Comparison of ENCODE assay signal across 8 cellular contexts in the genomic region with DNA sequence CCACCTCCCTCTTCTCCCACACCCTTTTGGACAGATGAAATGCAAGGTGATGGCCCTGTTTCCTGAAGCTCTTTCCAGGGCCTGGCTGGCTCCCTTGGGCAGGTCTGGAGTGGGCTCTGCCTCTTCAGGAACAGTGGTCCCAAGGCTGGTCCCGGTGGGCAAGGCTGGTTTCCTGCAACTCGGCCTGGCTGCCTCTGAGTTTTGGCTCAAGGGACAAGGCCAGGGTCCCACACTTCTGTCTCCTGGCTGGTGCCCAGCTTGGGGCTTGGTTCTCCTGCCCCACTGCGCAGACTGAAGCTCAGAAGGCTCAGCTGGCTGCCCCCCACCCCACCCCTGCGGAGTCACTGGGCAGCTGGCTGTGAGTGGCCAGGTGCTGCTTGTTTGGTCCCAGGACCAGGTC. TPM values are rescaled to one million over a fixed set of nuclear protein-coding genes. Genes with fewer than 3 reads are reported as not detected.
DNase-seq lines count a peak whose midpoint lies in the region; ATAC-seq and TF ChIP-seq lines count a peak whose summit lies in the region.

No MANE protein-coding gene starts in this region.

- H3K9ac ChIP-seq in ES-I3 (ENCODE audit: low read depth, low read length) (peak overlapping the region; percentile 92; the same call in 1 of the 2 replicates), fibroblast of lung (ENCODE audit: insufficient read depth, low read length) (peak overlapping the region; percentile 39)

- H3K4me1 ChIP-seq in ES-I3 (ENCODE audit: insufficient read depth, low read length): peaks cover 27% of the 10 kb centered on the region
- H3K4me1 ChIP-seq in fibroblast of lung (ENCODE audit: control insufficient read depth, extremely low read depth, insufficient read depth, low read length): peaks cover 18% of the 10 kb centered on the region

- peaks cover 40% of the 10 kb centered on the region for H3K79me2 ChIP-seq in fibroblast of lung (ENCODE audit: control insufficient read depth, insufficient read depth, low read length)

- H4K20me1 ChIP-seq in fibroblast of lung (ENCODE audit: control insufficient read depth, extremely low read depth, insufficient read depth, low read length): no peaks in the 10 kb centered on the region

- peak overlapping the region; percentile 91 for H3K4me2 ChIP-seq in fibroblast of lung (ENCODE audit: extremely low read depth, insufficient read depth, low read length)

- H3K9me3 ChIP-seq in ES-I3 (ENCODE audit: control insufficient read depth, insufficient read depth, low read length) (peaks cover 3% of the 10 kb centered on the region; the same call in 1 of the 2 replicates), fibroblast of lung (ENCODE audit: control insufficient read depth, insufficient read depth, low read depth, low read length) (no peaks in the 10 kb centered on the region)

- H3K36me3 ChIP-seq in ES-I3 (ENCODE audit: insufficient read depth, low read length) (peaks cover 8% of the 10 kb centered on the region), fibroblast of lung (ENCODE audit: control insufficient read depth, insufficient read depth, low read length) (peaks cover 9% of the 10 kb centered on the region)

- peaks cover 13% of the 10 kb centered on the region for H3K4me1 Mint-ChIP-seq in progenitor cell of endocrine pancreas (ENCODE audit: low read depth)

- TF ChIP-seq POLR2A in Raji (IDR thresholded peaks at IDR 0.05; ENCODE audit: insufficient read depth, low read depth, low read length): 0 out of 2 replicates have a peak, but pooled peaks have one; percentile 5

- no peaks in the 10 kb centered on the region for H3K9me3 Mint-ChIP-seq in progenitor cell of endocrine pancreas (ENCODE audit: low read depth)

- ATAC-seq in HG03565 (IDR thresholded peaks at IDR 0.05; ENCODE audit: unreplicated experiment): no peak
- no peak for ATAC-seq in HG03442 (IDR thresholded peaks at IDR 0.05; ENCODE audit: unreplicated experiment)
- ATAC-seq in HG02840 (IDR thresholded peaks at IDR 0.05; ENCODE audit: low FRiP score, unreplicated experiment): no peak
- no peak for ATAC-seq in GM21786 (IDR thresholded peaks at IDR 0.05; ENCODE audit: unreplicated experiment)

- peak overlapping the region; percentile 57 to 82 (median 68) for H3K4me3 ChIP-seq in fibroblast of lung (replicated peaks in 1 of 4; ENCODE audit: control extremely low read depth in 1 of 4, insufficient read depth in 1 of 4, low read depth in 3 of 4, low read length in 4 of 4)

- H2AFZ ChIP-seq in fibroblast of lung (ENCODE audit: low read length): no peak overlapping the region

- no peaks in the 10 kb centered on the region for H3K27me3 ChIP-seq in fibroblast of lung (ENCODE audit: control insufficient read depth, insufficient read depth, low read length)

- peak overlapping the region; percentile 6 for H3K27ac ChIP-seq in fibroblast of lung (ENCODE audit: insufficient read depth, low read length)

- H3K27me3 Mint-ChIP-seq in progenitor cell of endocrine pancreas: peaks cover 9% of the 10 kb centered on the region

- DNase-seq in fibroblast of lung (ENCODE audit: low read depth in 2 of 2): no peak
- peak; percentile 9 for DNase-seq in progenitor cell of endocrine pancreas (ENCODE audit: low spot score, unreplicated experiment)

- peak overlapping the region; percentile 85 for H3K4me3 Mint-ChIP-seq in progenitor cell of endocrine pancreas (ENCODE audit: low read depth)

- H3K27ac Mint-ChIP-seq in progenitor cell of endocrine pancreas: peak overlapping the region; percentile 56

- TF ChIP-seq CTCF in fibroblast of lung (conservative IDR thresholded peaks at IDR 0.05 in 1 of 2, IDR thresholded peaks at IDR 0.05 in 1 of 2; ENCODE audit: low read depth in 1 of 2, low read length in 2 of 2) (no peak), progenitor cell of endocrine pancreas (IDR thresholded peaks at IDR 0.05; ENCODE audit: unreplicated experiment) (no peak)

- H3K36me3 Mint-ChIP-seq in progenitor cell of endocrine pancreas (ENCODE audit: insufficient read depth): peaks cover 8% of the 10 kb centered on the region

RNA-seq across cellular contexts. Expression of a gene that starts 3.8 kb away (rescaled TPM):
- 5,538 and 6,636 TPM in 2 replicates for total RNA-seq in fibroblast of lung
- polyA plus RNA-seq in fibroblast of lung: 8,446 and 8,888 TPM in 2 replicates
- 6,897 and 7,279 TPM in 2 replicates for polyA plus RNA-seq in fibroblast of lung (2012)
- 10,903 and 14,156 TPM in 2 replicates for polyA minus RNA-seq in fibroblast of lung (ENCODE audit: low replicate concordance)
- 3,227 and 3,279 TPM in 2 replicates for total RNA-seq in progenitor cell of endocrine pancreas

RNA-seq across cellular contexts. Expression of a gene that starts 11.7 kb away (rescaled TPM):
- total RNA-seq in fibroblast of lung (1.5 and 2.0 TPM in 2 replicates), progenitor cell of endocrine pancreas (4.8 and 5.3 TPM in 2 replicates)
- 0.07 and 0.35 TPM in 2 replicates for polyA plus RNA-seq in fibroblast of lung
- 0.21 and 0.73 TPM in 2 replicates for polyA plus RNA-seq in fibroblast of lung (2012)
- polyA minus RNA-seq in fibroblast of lung (ENCODE audit: low replicate concordance): 0.39 TPM in 1 of 2 replicates, not detected in the other

RNA-seq across cellular contexts. Expression of a gene that starts 35.7 kb away (rescaled TPM):
- total RNA-seq in fibroblast of lung (10.4 and 12.6 TPM in 2 replicates), progenitor cell of endocrine pancreas (46.5 and 47.7 TPM in 2 replicates)
- polyA plus RNA-seq in fibroblast of lung: 6.7 and 8.1 TPM in 2 replicates
- polyA plus RNA-seq in fibroblast of lung (2012): 13.7 and 19.1 TPM in 2 replicates
- 17.6 and 22.4 TPM in 2 replicates for polyA minus RNA-seq in fibroblast of lung (ENCODE audit: low replicate concordance)
